Comparison of ENCODE assay signal across 22 cellular contexts in genomic region chr3:38645601-38646000, GRCh38. TPM values are rescaled to one million over a fixed set of nuclear protein-coding genes. Genes with fewer than 3 reads are reported as not detected.
DNase-seq lines count a peak whose midpoint lies in the region; ATAC-seq, FAIRE-seq and TF ChIP-seq lines count a peak whose summit lies in the region.
"Had no signal": no experiment of that assay in that cellular context is flagged by ENCODE, and none has a peak within 500 bp of the region (broad histone marks: within the 10 kb centered on the region; RNA-seq: fewer than 3 reads in every experiment).

No MANE protein-coding gene starts in this region.

- intact Hi-C loops in esophagus muscularis mucosa (cut with DNase I) (loop anchor here (10.0 kb wide), 1 partner anchor 301 kb away; the partner anchor contains the start of gene XYLB), sigmoid colon (cut with DNase I) (no loop called here)

- TF ChIP-seq POLR2A in esophagus muscularis mucosa (IDR thresholded peaks at IDR 0.05; ENCODE audit: low read depth), result no peak
- TF ChIP-seq POLR2A in sigmoid colon (IDR thresholded peaks at IDR 0.05), result no peak

- no peak for DNase-seq in NT2/D1 (ENCODE audit: low read depth, low spot score)
- DNase-seq in esophagus muscularis mucosa (ENCODE audit: extremely low spot score), result peak; percentile 62
- peak; percentile 57 for DNase-seq in right atrium auricular region (ENCODE audit: low spot score)
- DNase-seq in sigmoid colon, result peak; percentile 41
- no peak for DNase-seq in NCI-H510A treated with DMSO at 0.1 percent for 48 hours (lab: John Stamatoyannopoulos, UW)
- no peak for DNase-seq in mesendoderm
- no peak for DNase-seq in HTR-8/SVneo (ENCODE audit: insufficient read length, low spot score)
- DNase-seq in activated T-cell treated with anti-CD3 and anti-CD28 coated beads, Interleukin-2, amount 50 U/mL, for 4 hours, result no peak
- DNase-seq: H9; Kasumi-1; NCI-H1105; NCI-H1694; NCI-H345; NCI-H69; NK-92 treated with Interleukin-12 subunit alpha and Interleukin-12 subunit beta, amount 100 ng/mL, for 24 hours; OCI-M1; RPMI8226; SJCRH30 had no signal

- no peaks in the 10 kb centered on the region for H3K79me2 ChIP-seq in mesendoderm (ENCODE audit: control insufficient read depth, insufficient read depth, low read length)

- no peaks in the 10 kb centered on the region for H3K79me1 ChIP-seq in mesendoderm (ENCODE audit: low read length)

- TF ChIP-seq EP300 in esophagus muscularis mucosa (IDR thresholded peaks at IDR 0.05) (no peak), sigmoid colon (IDR thresholded peaks at IDR 0.05) (no peak)

- no peak overlapping the region for H3K56ac ChIP-seq in mesendoderm (ENCODE audit: low read length)

- H2AK5ac ChIP-seq in mesendoderm (ENCODE audit: low read length), result no peak overlapping the region

- H3K4me1 Mint-ChIP-seq in activated T-cell treated with anti-CD3 and anti-CD28 coated beads, Interleukin-2, amount 50 U/mL, for 4 hours (ENCODE audit: low read depth), result peaks cover 4% of the 10 kb centered on the region

- peaks cover 14% of the 10 kb centered on the region for H3K27me3 Mint-ChIP-seq in activated T-cell treated with anti-CD3 and anti-CD28 coated beads, Interleukin-2, amount 50 U/mL, for 4 hours (ENCODE audit: low read depth)

- no peak overlapping the region for H4K8ac ChIP-seq in mesendoderm (ENCODE audit: low read depth, low read length)

- H2BK15ac ChIP-seq in mesendoderm (replicated peaks; ENCODE audit: low read depth), result no peak overlapping the region

- H4K5ac ChIP-seq in mesendoderm (ENCODE audit: low read length), result no peak overlapping the region

- no peaks in the 10 kb centered on the region for H3K36me3 Mint-ChIP-seq in activated T-cell treated with anti-CD3 and anti-CD28 coated beads, Interleukin-2, amount 50 U/mL, for 4 hours (ENCODE audit: insufficient read depth)

- no peak overlapping the region for H3K27ac ChIP-seq in esophagus muscularis mucosa (replicated peaks in 1 of 4)
- peak overlapping the region; percentile 87 to 93 for H3K27ac ChIP-seq in right atrium auricular region
- H3K27ac ChIP-seq in sigmoid colon, result no peak overlapping the region
- no peak overlapping the region for H3K27ac ChIP-seq in mesendoderm (ENCODE audit: low read depth, low read length)
- H3K27ac ChIP-seq: C4-2B, SJCRH30 had no signal

- WGBS in esophagus muscularis mucosa, result 83% methylated on average over 8 of the region's 8 CpGs
- 80 to 85% methylated on average over 8 of the region's 8 CpGs for WGBS in sigmoid colon, 2 donors
- WGBS in mesendoderm (ENCODE audit: extremely low coverage, insufficient coverage, low lambda C conversion rate), result no CpG with 5 or more reads among the region's 8 CpGs

- no peaks in the 10 kb centered on the region for H3K9me3 Mint-ChIP-seq in activated T-cell treated with anti-CD3 and anti-CD28 coated beads, Interleukin-2, amount 50 U/mL, for 4 hours
- H3K9me3 Mint-ChIP-seq: H9 had no signal

- no peak overlapping the region for H3K18ac ChIP-seq in mesendoderm (ENCODE audit: low read length)

- no peak overlapping the region for H3K4ac ChIP-seq in mesendoderm (ENCODE audit: low read depth, low read length)

- TF ChIP-seq CTCF in esophagus muscularis mucosa (IDR thresholded peaks at IDR 0.05) (no peak), right atrium auricular region (IDR thresholded peaks at IDR 0.05) (no peak), sigmoid colon (IDR thresholded peaks at IDR 0.05) (no peak)

- H3K9me3 ChIP-seq in NT2/D1 (ENCODE audit: insufficient read depth, low read length) (no peaks in the 10 kb centered on the region), esophagus muscularis mucosa (no peaks in the 10 kb centered on the region), right atrium auricular region (no peaks in the 10 kb centered on the region), sigmoid colon (no peaks in the 10 kb centered on the region)
- H3K9me3 ChIP-seq: SJCRH30 had no signal

- H3K27me3 ChIP-seq in NT2/D1 (ENCODE audit: insufficient read depth, insufficient read length), result peaks cover 34% of the 10 kb centered on the region
- H3K27me3 ChIP-seq in esophagus muscularis mucosa, result peaks cover 0 to 77% (median 20%) of the 10 kb centered on the region in 4 donors
- no peaks in the 10 kb centered on the region for H3K27me3 ChIP-seq in right atrium auricular region
- H3K27me3 ChIP-seq in sigmoid colon, result peaks cover 6 to 21% (median 20%) of the 10 kb centered on the region in 3 donors
- peaks cover 3% of the 10 kb centered on the region for H3K27me3 ChIP-seq in mesendoderm (ENCODE audit: insufficient read depth, low read length, poor library complexity)
- H3K27me3 ChIP-seq: SJCRH30 had no signal

- H3K23ac ChIP-seq in mesendoderm (ENCODE audit: low read length), result no peak overlapping the region

- no peak for FAIRE-seq in HTR-8/SVneo (lab: Jason Lieb, UNC)
- FAIRE-seq: GM12892, GM19239 had no signal

- no peak overlapping the region for H3K4me2 ChIP-seq in mesendoderm (ENCODE audit: low read length)

- H3K4me1 ChIP-seq in NT2/D1 (ENCODE audit: insufficient read depth, insufficient read length), result peaks cover 18% of the 10 kb centered on the region
- peaks cover 17 to 22% (median 18%) of the 10 kb centered on the region in 4 donors for H3K4me1 ChIP-seq in esophagus muscularis mucosa
- H3K4me1 ChIP-seq in right atrium auricular region, result peaks cover 0 to 66% of the 10 kb centered on the region in 2 donors
- H3K4me1 ChIP-seq in sigmoid colon, result peaks cover 0 to 15% (median 14%) of the 10 kb centered on the region in 4 donors
- H3K4me1 ChIP-seq in mesendoderm (ENCODE audit: control insufficient read depth, low read depth, low read length), result peaks cover 6% of the 10 kb centered on the region
- H3K4me1 ChIP-seq: SJCRH30 had no signal

- no peak overlapping the region for H2BK120ac ChIP-seq in mesendoderm (ENCODE audit: low read depth, low read length)

- H3K4me3 Mint-ChIP-seq in activated T-cell treated with anti-CD3 and anti-CD28 coated beads, Interleukin-2, amount 50 U/mL, for 4 hours, result no peak overlapping the region
- H3K4me3 Mint-ChIP-seq: H9, IgD-negative memory B cell had no signal

- H3K4me3 ChIP-seq in NT2/D1 (ENCODE audit: insufficient read length, low read depth) (no peak overlapping the region), esophagus muscularis mucosa (no peak overlapping the region), right atrium auricular region (no peak overlapping the region), sigmoid colon (no peak overlapping the region), mesendoderm (ENCODE audit: low read length) (no peak overlapping the region)
- H3K4me3 ChIP-seq: SJCRH30 had no signal

- H2BK5ac ChIP-seq in mesendoderm (ENCODE audit: low read length), result no peak overlapping the region

- H3K9ac ChIP-seq in NT2/D1 (ENCODE audit: insufficient read length, low read depth) (peak overlapping the region; percentile 39), mesendoderm (ENCODE audit: low read length) (no peak overlapping the region)

- H3K36me3 ChIP-seq in NT2/D1 (ENCODE audit: insufficient read depth, insufficient read length, low read length) (no peaks in the 10 kb centered on the region), esophagus muscularis mucosa (no peaks in the 10 kb centered on the region), right atrium auricular region (no peaks in the 10 kb centered on the region), sigmoid colon (no peaks in the 10 kb centered on the region), mesendoderm (ENCODE audit: control insufficient read depth, insufficient read depth, low read length) (no peaks in the 10 kb centered on the region)
- H3K36me3 ChIP-seq: SJCRH30 had no signal

- no peak for ATAC-seq in activated T-cell treated with anti-CD3 and anti-CD28 coated beads, Interleukin-2, amount 50 U/mL, for 4 hours

RNA-seq across cellular contexts. Expression of gene SCN5A, which starts 3.9 kb away (rescaled TPM):
- total RNA-seq in esophagus muscularis mucosa (1 to 10 TPM in 2 of 4 donors, under 1 TPM in 2; 0.42 to 1.3 (median 0.77) TPM), right atrium auricular region (100 to 1,000 TPM; 102 to 118 TPM), sigmoid colon (1 to 10 TPM in 1 of 4 donors, under 1 TPM in 3; 0.33 to 1.9 (median 0.77) TPM)
- under 1 TPM; under 0.01 to 0.51 (median 0.23) TPM for polyA plus RNA-seq in sigmoid colon
- 2.3 TPM for polyA plus RNA-seq in mesendoderm (2013, experiment 1 of 2)
- polyA plus RNA-seq in mesendoderm (2013, experiment 2 of 2), result 2.5 TPM
- total RNA-seq in activated T-cell treated with anti-CD3 and anti-CD28 coated beads, Interleukin-2, amount 50 U/mL, for 4 hours, result not detected
- polyA plus RNA-seq: IgD-negative memory B cell had no signal

Comparison
In these comparisons a context has a peak if more than half of its experiments do, and no peak if none do; other contexts are left out.
1. DNase-seq: peak in esophagus muscularis mucosa (single experiment), right atrium auricular region (single experiment) and sigmoid colon (single experiment); none in NT2/D1 (single experiment), NCI-H510A treated with DMSO at 0.1 percent for 48 hours (single experiment), mesendoderm (single experiment), HTR-8/SVneo (single experiment) and activated T-cell treated with anti-CD3 and anti-CD28 coated beads, Interleukin-2, amount 50 U/mL, for 4 hours (single experiment).
2. H3K27ac ChIP-seq: peak in right atrium auricular region (2 of 2); none in esophagus muscularis mucosa (0 of 4), sigmoid colon (0 of 4) and mesendoderm (single experiment).
3. RNA of gene SCN5A, which starts 3.9 kb away (total RNA-seq): 102 to 118 TPM in right atrium auricular region; 0.42 to 1.3 TPM in esophagus muscularis mucosa, 0.33 to 1.9 TPM in sigmoid colon and not detected in activated T-cell treated with anti-CD3 and anti-CD28 coated beads, Interleukin-2, amount 50 U/mL, for 4 hours; every median in the first group is over 10 times any median in the second.